22 cellular contexts compared by ENCODE assay signal in the genomic region with DNA sequence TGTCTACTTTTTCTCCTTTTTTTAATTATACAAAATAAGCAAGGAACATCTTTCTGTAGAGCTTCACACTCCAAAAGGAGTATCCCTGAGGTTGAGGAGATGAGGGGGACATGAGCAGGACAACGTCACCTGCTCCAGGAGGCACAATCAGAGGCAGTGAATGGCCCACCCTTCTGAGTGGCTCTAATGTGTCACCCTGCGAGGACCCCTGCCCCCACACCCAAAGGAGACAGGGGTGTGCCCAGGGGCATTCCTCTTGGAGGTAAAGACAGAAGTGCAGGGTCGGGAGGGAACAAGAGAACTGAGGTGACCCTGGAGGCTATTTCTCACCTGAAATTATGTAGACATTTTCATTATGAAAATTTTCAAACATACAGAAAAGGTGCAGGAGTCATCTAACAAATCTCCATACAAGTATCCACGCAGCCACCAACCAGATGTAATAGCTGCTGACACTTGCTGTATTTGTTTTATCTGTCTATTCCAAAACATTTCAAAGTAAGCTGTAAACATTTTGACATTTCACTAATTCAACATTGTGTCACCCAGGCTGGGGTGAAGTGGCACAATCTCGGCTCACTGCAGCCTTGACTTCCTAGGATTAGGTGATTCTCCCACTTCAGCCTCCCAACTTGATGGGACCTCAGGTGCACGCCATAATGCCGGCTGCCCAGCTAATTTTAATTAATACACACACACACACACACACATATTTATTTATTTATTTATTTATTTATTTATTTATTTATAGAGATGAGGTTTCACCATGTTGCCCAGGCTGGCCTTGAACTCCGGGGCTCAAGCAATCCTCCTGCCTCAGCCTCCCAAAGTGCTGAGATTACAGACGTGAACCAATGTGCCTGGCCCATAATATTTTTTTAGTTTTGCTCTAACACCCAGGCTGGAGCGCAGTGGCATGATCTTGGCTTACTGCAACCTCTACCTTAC.
"Had no signal": no experiment of that assay in that cellular context is flagged by ENCODE, and none has a peak within 500 bp of the region (broad histone marks: within the 10 kb centered on the region; RNA-seq: fewer than 3 reads in every experiment).

No MANE protein-coding gene starts in this region.

- H3K9me3 Mint-ChIP-seq: IgD-negative memory B cell had no signal

- H3K9me3 ChIP-seq: SJSA1 had no signal

- ATAC-seq: K562 had no signal

- H3K4me3 ChIP-seq: K562, SJSA1, SK-N-MC had no signal

- H3K36me3 ChIP-seq: SJSA1 had no signal

- H3K27me3 Mint-ChIP-seq: IgD-negative memory B cell had no signal

- H3K27me3 ChIP-seq: SJSA1 had no signal

- DNase-seq: Kasumi-1, MM.1S, NCI-H1092 treated with DMSO at 0.1 percent for 48 hours, NCI-H1436, NCI-H187, NCI-H2029, NCI-H2081 treated with DMSO at 0.1 percent for 48 hours, NCI-H2171, NCI-H226, NCI-H446, NCI-H510A, NCI-H524 treated with DMSO at 0.1 percent for 48 hours, NCI-H69, NCI-H774, Right ventricle myocardium superior, RPMI8226, SIG-M5 had no signal

- H3K4me3 Mint-ChIP-seq: IgD-negative memory B cell had no signal

- H3K27ac Mint-ChIP-seq: IgD-negative memory B cell had no signal

- H3K27ac ChIP-seq: KMS-11, SJSA1, SK-N-MC had no signal

- H3K36me3 Mint-ChIP-seq: IgD-negative memory B cell had no signal
